ENCODE assay signal across 20 cellular contexts in the genomic region with DNA sequence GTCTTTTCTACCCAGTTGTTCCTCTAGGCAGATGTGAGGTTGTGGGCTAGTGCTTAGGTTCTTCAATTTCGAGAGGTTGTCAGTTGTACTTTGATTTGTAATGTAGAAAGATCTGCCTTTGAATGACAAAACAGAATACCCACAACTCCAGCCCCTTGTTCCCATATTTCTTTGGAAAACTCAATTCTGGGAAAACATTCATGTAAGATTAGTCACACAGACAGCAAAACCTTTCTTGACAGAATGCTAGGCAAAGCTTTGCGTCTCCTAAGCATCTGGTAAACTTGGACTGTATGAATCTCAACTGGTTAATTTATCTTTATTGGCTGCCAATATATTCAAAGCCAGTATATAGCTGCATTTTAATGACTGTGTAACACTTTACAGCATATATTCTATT. TPM values are rescaled to one million over a fixed set of nuclear protein-coding genes. Genes with fewer than 3 reads are reported as not detected.
DNase-seq lines count a peak whose midpoint lies in the region; ATAC-seq and TF ChIP-seq lines count a peak whose summit lies in the region.
"Had no signal": no experiment of that assay in that cellular context is flagged by ENCODE, and none has a peak within 500 bp of the region (broad histone marks: within the 10 kb centered on the region; RNA-seq: fewer than 3 reads in every experiment).

No MANE protein-coding gene starts in this region.

- peaks cover 18% of the 10 kb centered on the region for H3K4me1 Mint-ChIP-seq in activated T-cell treated with anti-CD3 and anti-CD28 coated beads, Interleukin-2, amount 50 U/mL, for 24 hours (ENCODE audit: low read depth)
- H3K4me1 Mint-ChIP-seq in WTC11: peaks cover 8% of the 10 kb centered on the region
- H3K4me1 Mint-ChIP-seq: neural progenitor cell had no signal

- H3K4me3 ChIP-seq in fibroblast of pulmonary artery (replicated peaks; ENCODE audit: low read depth, low read length): no peak overlapping the region
- H3K4me3 ChIP-seq in spleen: no peak overlapping the region
- H3K4me3 ChIP-seq: colonic mucosa, neural progenitor cell had no signal

- peaks cover 84% of the 10 kb centered on the region for H3K36me3 Mint-ChIP-seq in activated T-cell treated with anti-CD3 and anti-CD28 coated beads, Interleukin-2, amount 50 U/mL, for 24 hours (ENCODE audit: low read depth)
- H3K36me3 Mint-ChIP-seq in WTC11: peaks cover 37% of the 10 kb centered on the region

- TF ChIP-seq CTCF in WTC11 (IDR thresholded peaks at IDR 0.05): no peak
- TF ChIP-seq CTCF in fibroblast of pulmonary artery (IDR thresholded peaks at IDR 0.05; ENCODE audit: low read length, missing control alignments): no peak
- TF ChIP-seq CTCF in spleen (IDR thresholded peaks at IDR 0.05 in 8 of 11, conservative IDR thresholded peaks at IDR 0.05 in 3 of 11): no peak

- no peaks in the 10 kb centered on the region for H3K9me3 Mint-ChIP-seq in activated T-cell treated with anti-CD3 and anti-CD28 coated beads, Interleukin-2, amount 50 U/mL, for 24 hours
- no peaks in the 10 kb centered on the region for H3K9me3 Mint-ChIP-seq in WTC11
- H3K9me3 Mint-ChIP-seq: neural progenitor cell; stimulated activated naive CD8-positive, alpha-beta T cell treated with anti-CD3 and anti-CD28 coated beads, Interleukin-15, Interleukin-2, amounts not matched to agents 100 ng/mL and 50 ng/mL, for 24 hours had no signal

- H3K4me1 ChIP-seq in spleen: peaks cover 0 to 22% (median 3%) of the 10 kb centered on the region in 6 donors
- H3K4me1 ChIP-seq: colonic mucosa, neural progenitor cell had no signal

- peak overlapping the region in 5 of 8 donors; percentile 2 to 53 (median 43) for H3K27ac ChIP-seq in spleen
- H3K27ac ChIP-seq: colonic mucosa, neural progenitor cell had no signal

- H3K9me3 ChIP-seq in spleen: no peaks in the 10 kb centered on the region
- H3K9me3 ChIP-seq: colonic mucosa had no signal

- peak overlapping the region; percentile 44 for H3K27ac Mint-ChIP-seq in activated T-cell treated with anti-CD3 and anti-CD28 coated beads, Interleukin-2, amount 50 U/mL, for 24 hours
- 0 out of 2 replicates have a peak overlapping the region, but pooled peaks have one; percentile 46 for H3K27ac Mint-ChIP-seq in WTC11
- H3K27ac Mint-ChIP-seq: CD4-positive, CD25-positive, alpha-beta regulatory T cell; neural progenitor cell had no signal

- 70 to 86% (median 76%) methylated on average over 2 of the region's 2 CpGs for WGBS in spleen, 5 donors

- peak; percentile 19; the same call in 1 of the 2 replicates for ATAC-seq in WTC11
- ATAC-seq: HCT116 had no signal

- no peaks in the 10 kb centered on the region for H3K27me3 ChIP-seq in spleen (replicated peaks in 1 of 7)
- H3K27me3 ChIP-seq: colonic mucosa, neural progenitor cell had no signal

- peaks cover 0 to 100% (median 26%) of the 10 kb centered on the region in 6 donors for H3K36me3 ChIP-seq in spleen
- H3K36me3 ChIP-seq: colonic mucosa had no signal

- TF ChIP-seq POLR2A in spleen (IDR thresholded peaks at IDR 0.05): no peak

- no peak for DNase-seq in activated T-cell treated with anti-CD3 and anti-CD28 coated beads, Interleukin-2, amount 50 U/mL, for 24 hours
- no peak for DNase-seq in activated T-cell treated with anti-CD3 and anti-CD28 coated beads, Interleukin-2, amount 50 U/mL, for 1 hour
- no peak for DNase-seq in WTC11 (ENCODE audit: low spot score)
- DNase-seq in fibroblast of pulmonary artery (ENCODE audit: low read depth): peak; percentile 42
- no peak for DNase-seq in spleen
- no peak for DNase-seq in AML-193 (lab: John Stamatoyannopoulos, UW)
- no peak for DNase-seq in posterior cingulate gyrus
- DNase-seq in NCI-H69 (lab: John Stamatoyannopoulos, UW): no peak
- DNase-seq: activated CD4-positive, alpha-beta T cell treated with anti-CD3 and anti-CD28 coated beads for 1 hour; activated effector memory CD4-positive, alpha-beta T cell treated with anti-CD3 and anti-CD28 coated beads, Interleukin-2, amount 50 U/mL, for 16 hours; anterior cingulate cortex; CD4-positive, CD25-positive, alpha-beta regulatory T cell; colonic mucosa; mesendoderm; NCI-H2029 treated with DMSO at 0.1 percent for 48 hours; NCI-H446 treated with DMSO at 0.1 percent for 48 hours; SHP77 had no signal

- CTCF ChIA-PET in WTC11 (lab: Charles Lee): interaction anchor here (0.6 to 3.3 kb wide), 4 partner anchors 20 to 546 kb away, joined by 3 to 27 read pairs (median 4); no protein-coding TSS in a partner anchor

- POLR2A ChIA-PET in WTC11 (lab: Charles Lee): interaction anchor here (0.7 to 1.4 kb wide), 2 partner anchors 32 to 251 kb away, joined by 4 read pairs; a partner anchor contains a TSS

- intact Hi-C loops in spleen (cut with DNase I; ENCODE audit: low total_unique reads) (no loop called here), posterior cingulate gyrus (cut with DNase I) (no loop called here)

- no peaks in the 10 kb centered on the region for H3K27me3 Mint-ChIP-seq in activated T-cell treated with anti-CD3 and anti-CD28 coated beads, Interleukin-2, amount 50 U/mL, for 24 hours
- no peaks in the 10 kb centered on the region for H3K27me3 Mint-ChIP-seq in WTC11 (ENCODE audit: low read depth)
- H3K27me3 Mint-ChIP-seq: CD4-positive, CD25-positive, alpha-beta regulatory T cell; stimulated activated naive CD8-positive, alpha-beta T cell treated with anti-CD3 and anti-CD28 coated beads, Interleukin-15, Interleukin-2, amounts not matched to agents 100 ng/mL and 50 ng/mL, for 24 hours had no signal

- no peak overlapping the region for H3K4me3 Mint-ChIP-seq in activated T-cell treated with anti-CD3 and anti-CD28 coated beads, Interleukin-2, amount 50 U/mL, for 24 hours
- no peak overlapping the region for H3K4me3 Mint-ChIP-seq in WTC11
- H3K4me3 Mint-ChIP-seq: CD4-positive, CD25-positive, alpha-beta regulatory T cell; neural progenitor cell; stimulated activated naive CD8-positive, alpha-beta T cell treated with anti-CD3 and anti-CD28 coated beads, Interleukin-15, Interleukin-2, amounts not matched to agents 100 ng/mL and 50 ng/mL, for 24 hours had no signal

TF ChIP-seq in WTC11, 78 proteins besides CTCF, POLR2A, EP300 and RAD21:
- TF ChIP-seq SMAD4 (CRISPR knock-in tag; IDR thresholded peaks at IDR 0.05) (no peak), NFATC4 (CRISPR knock-in tag; IDR thresholded peaks at IDR 0.05) (no peak), ZNF317 (CRISPR knock-in tag; IDR thresholded peaks at IDR 0.05; ENCODE audit: borderline replicate concordance, low read depth) (no peak), SMAD3 (CRISPR knock-in tag; IDR thresholded peaks at IDR 0.05; ENCODE audit: borderline replicate concordance) (no peak), TEAD1 (CRISPR knock-in tag; IDR thresholded peaks at IDR 0.05) (no peak), ZNF121 (CRISPR knock-in tag; IDR thresholded peaks at IDR 0.05) (no peak), TEAD4 (CRISPR knock-in tag; IDR thresholded peaks at IDR 0.05) (no peak), ZNF396 (CRISPR knock-in tag; IDR thresholded peaks at IDR 0.05; ENCODE audit: borderline replicate concordance) (no peak), FOXP1 (CRISPR knock-in tag; IDR thresholded peaks at IDR 0.05; ENCODE audit: borderline replicate concordance) (no peak)
- TF ChIP-seq, protein P1, sequence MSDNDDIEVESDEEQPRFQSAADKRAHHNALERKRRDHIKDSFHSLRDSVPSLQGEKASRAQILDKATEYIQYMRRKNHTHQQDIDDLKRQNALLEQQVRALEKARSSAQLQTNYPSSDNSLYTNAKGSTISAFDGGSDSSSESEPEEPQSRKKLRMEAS (CRISPR knock-in tag; IDR thresholded peaks at IDR 0.05): no peak
- TF ChIP-seq, protein P2, sequence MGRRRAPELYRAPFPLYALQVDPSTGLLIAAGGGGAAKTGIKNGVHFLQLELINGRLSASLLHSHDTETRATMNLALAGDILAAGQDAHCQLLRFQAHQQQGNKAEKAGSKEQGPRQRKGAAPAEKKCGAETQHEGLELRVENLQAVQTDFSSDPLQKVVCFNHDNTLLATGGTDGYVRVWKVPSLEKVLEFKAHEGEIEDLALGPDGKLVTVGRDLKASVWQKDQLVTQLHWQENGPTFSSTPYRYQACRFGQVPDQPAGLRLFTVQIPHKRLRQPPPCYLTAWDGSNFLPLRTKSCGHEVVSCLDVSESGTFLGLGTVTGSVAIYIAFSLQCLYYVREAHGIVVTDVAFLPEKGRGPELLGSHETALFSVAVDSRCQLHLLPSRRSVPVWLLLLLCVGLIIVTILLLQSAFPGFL (CRISPR knock-in tag; IDR thresholded peaks at IDR 0.05; ENCODE audit: borderline replicate concordance): no peak

RNA-seq across cellular contexts. Expression of a gene that starts 34.9 kb away (rescaled TPM):
- total RNA-seq in WTC11 (2021): 37.9 to 43.4 TPM (median 39.2 TPM) in 3 replicates
- total RNA-seq in spleen: 10 to 100 TPM in 1 of 7 donors, 1 to 10 TPM in 6; 2.4 to 12.4 (median 7.0) TPM
- polyA plus RNA-seq in spleen: 1 to 10 TPM in 1 of 3 donors, under 1 TPM in 2; 0.37 to 1.6 (median 0.89) TPM
